Comparison of ENCODE assay signal across 11 cellular contexts in genomic region chr2:100786297-100786658, GRCh38. TPM values are rescaled to one million over a fixed set of nuclear protein-coding genes. Genes with fewer than 3 reads are reported as not detected.
DNase-seq lines count a peak whose midpoint lies in the region; ATAC-seq and TF ChIP-seq lines count a peak whose summit lies in the region.
"Had no signal": no experiment of that assay in that cellular context is flagged by ENCODE, and none has a peak within 500 bp of the region (broad histone marks: within the 10 kb centered on the region; RNA-seq: fewer than 3 reads in every experiment).

No MANE protein-coding gene starts in this region.

- H3K4me3 ChIP-seq in BJ (ENCODE audit: low read depth, low read length) (no peak overlapping the region), epithelial cell of proximal tubule (ENCODE audit: low read depth, low read length) (peak overlapping the region; percentile 15)
- H3K4me3 ChIP-seq: cardiac muscle cell had no signal

- no peak for TF ChIP-seq CTCF in BJ (IDR thresholded peaks at IDR 0.05; ENCODE audit: insufficient read depth, low read depth, low read length)
- no peak for TF ChIP-seq CTCF in epithelial cell of proximal tubule (conservative IDR thresholded peaks at IDR 0.05; ENCODE audit: low read depth, low read length)
- no peak for TF ChIP-seq CTCF in progenitor cell of endocrine pancreas (IDR thresholded peaks at IDR 0.05; ENCODE audit: unreplicated experiment)

- H3K27ac Mint-ChIP-seq in progenitor cell of endocrine pancreas, result no peak overlapping the region
- H3K27ac Mint-ChIP-seq: nephron progenitor cell had no signal

- H3K36me3 ChIP-seq in BJ (ENCODE audit: control insufficient read depth, insufficient read depth, low read length), result no peaks in the 10 kb centered on the region
- H3K36me3 ChIP-seq: cardiac muscle cell had no signal

- no peaks in the 10 kb centered on the region; the same call in 1 of the 2 replicates for H3K27me3 ChIP-seq in BJ (ENCODE audit: control insufficient read depth, insufficient read depth, low read length)
- H3K27me3 ChIP-seq: cardiac muscle cell had no signal

- no peaks in the 10 kb centered on the region for H3K9me3 Mint-ChIP-seq in progenitor cell of endocrine pancreas (ENCODE audit: low read depth)

- no peak for ATAC-seq in GM18909 (IDR thresholded peaks at IDR 0.05; ENCODE audit: poor library complexity, unreplicated experiment)
- ATAC-seq: stimulated activated naive CD8-positive, alpha-beta T cell treated with anti-CD3 and anti-CD28 coated beads, Interleukin-15, Interleukin-2, amounts not matched to agents 100 U/mL and 50 U/mL, for 24 hours had no signal

- no peaks in the 10 kb centered on the region for H3K36me3 Mint-ChIP-seq in progenitor cell of endocrine pancreas (ENCODE audit: insufficient read depth)

- POLR2A ChIA-PET in BJ (lab: Charles Lee), result no interaction called here

- CTCF ChIA-PET in BJ (lab: Yijun Ruan, JAX), result interaction anchor here (0.7 kb wide), 1 partner anchor 38 kb away, joined by 3 read pairs; no protein-coding TSS in a partner anchor

- H3K27me3 Mint-ChIP-seq in progenitor cell of endocrine pancreas, result no peaks in the 10 kb centered on the region

- DNase-seq in BJ (ENCODE audit: low read depth) (peak; percentile 66), NCI-H226 (peak; percentile 86), epithelial cell of proximal tubule (ENCODE audit: low read depth) (peak; percentile 86), occipital lobe (lab: John Stamatoyannopoulos, UW) (peak; percentile 25), pons (ENCODE audit: low spot score) (no peak), progenitor cell of endocrine pancreas (ENCODE audit: low spot score, unreplicated experiment) (no peak)
- no peak for DNase-seq in effector CD8-positive, alpha-beta T cell (lab: John Stamatoyannopoulos, UW)
- DNase-seq: nephron progenitor cell; stimulated activated naive CD8-positive, alpha-beta T cell treated with anti-CD3 and anti-CD28 coated beads, Interleukin-15, Interleukin-2, amounts not matched to agents 100 U/mL and 50 U/mL, for 24 hours had no signal

- H3K4me3 Mint-ChIP-seq in progenitor cell of endocrine pancreas (ENCODE audit: low read depth), result no peak overlapping the region
- H3K4me3 Mint-ChIP-seq: nephron progenitor cell had no signal

- H3K4me1 Mint-ChIP-seq in progenitor cell of endocrine pancreas (ENCODE audit: low read depth), result peaks cover 5% of the 10 kb centered on the region

RNA-seq across cellular contexts. Expression of gene NPAS2, which starts 33.7 kb away (rescaled TPM):
- 12.8 and 13.1 TPM in 2 replicates for polyA plus RNA-seq in BJ (2011; rRNA removed)
- polyA minus RNA-seq in BJ (2011; rRNA and poly(A)+ RNA removed), result 15.2 and 15.8 TPM in 2 replicates
- 11.0 and 11.5 TPM in 2 replicates for total RNA-seq in epithelial cell of proximal tubule
- 7.2 TPM for total RNA-seq in occipital lobe
- total RNA-seq in progenitor cell of endocrine pancreas, result 0.84 and 1.00 TPM in 2 replicates

Comparison
In these comparisons a context has a peak if more than half of its experiments do, and no peak if none do; other contexts are left out.
1. DNase-seq: peak in BJ (single experiment), NCI-H226 (single experiment), epithelial cell of proximal tubule (single experiment) and occipital lobe (single experiment); none in pons (single experiment), effector CD8-positive, alpha-beta T cell (single experiment) and progenitor cell of endocrine pancreas (single experiment).